Comparison of ENCODE assay signal across 13 cellular contexts in genomic region chr5:86565197-86565789, GRCh38. TPM values are rescaled to one million over a fixed set of nuclear protein-coding genes. Genes with fewer than 3 reads are reported as not detected.
DNase-seq lines count a peak whose midpoint lies in the region; ATAC-seq and TF ChIP-seq lines count a peak whose summit lies in the region.
"Had no signal": no experiment of that assay in that cellular context is flagged by ENCODE, and none has a peak within 500 bp of the region (broad histone marks: within the 10 kb centered on the region; RNA-seq: fewer than 3 reads in every experiment).

No MANE protein-coding gene starts in this region.

- H3K9me3 Mint-ChIP-seq in endodermal cell = peaks cover 7% of the 10 kb centered on the region
- H3K9me3 Mint-ChIP-seq in mesothelial cell of epicardium = peaks cover 4% of the 10 kb centered on the region

- no peak for DNase-seq in endodermal cell
- no peak for DNase-seq in mesothelial cell of epicardium (ENCODE audit: low spot score in 2 of 2, unreplicated experiment in 2 of 2)
- DNase-seq in SIG-M5 treated with dmso at 0.1 percent for 504 hours (lab: John Stamatoyannopoulos, UW; ENCODE audit: unreplicated experiment) = no peak
- DNase-seq in stimulated activated naive CD4-positive, alpha-beta T cell treated with Interleukin-2 at 50 U/mL for 16 hours (lab: John Stamatoyannopoulos, UW) = no peak
- DNase-seq in T1000 (lab: John Stamatoyannopoulos, UW) = no peak
- DNase-seq: GOT3, hypothalamus, RPMI8226, WERI-Rb-1 had no signal

- no peak overlapping the region for H3K4me3 ChIP-seq in endodermal cell (ENCODE audit: low read length)
- H3K4me3 ChIP-seq: thoracic aorta had no signal

- peak overlapping the region; percentile 21 for H3K27ac Mint-ChIP-seq in endodermal cell
- no peak overlapping the region for H3K27ac Mint-ChIP-seq in mesothelial cell of epicardium

- H3K36me3 ChIP-seq in endodermal cell (ENCODE audit: control insufficient read depth, insufficient read depth, low read length) = no peaks in the 10 kb centered on the region
- H3K36me3 ChIP-seq: thoracic aorta, WERI-Rb-1 had no signal

- H3K4me1 ChIP-seq in endodermal cell (ENCODE audit: control insufficient read depth, insufficient read depth, low read length) = peaks cover 7% of the 10 kb centered on the region

- WGBS in endodermal cell (ENCODE audit: insufficient coverage in 1 of 2, insufficient read length in 1 of 2), 2 experiments = 85 to 88% methylated on average over 4 to 8 of the region's 8 CpGs

- TF ChIP-seq CTCF in endodermal cell (conservative IDR thresholded peaks at IDR 0.05) (no peak), mesothelial cell of epicardium (IDR thresholded peaks at IDR 0.05; ENCODE audit: unreplicated experiment) (no peak)

- H3K9me3 ChIP-seq in endodermal cell (ENCODE audit: control insufficient read depth, low read length) = no peaks in the 10 kb centered on the region
- H3K9me3 ChIP-seq: thoracic aorta had no signal

- peaks cover 4% of the 10 kb centered on the region for H3K36me3 Mint-ChIP-seq in endodermal cell (ENCODE audit: low read depth)
- no peaks in the 10 kb centered on the region for H3K36me3 Mint-ChIP-seq in mesothelial cell of epicardium

- no peak overlapping the region for H3K9ac ChIP-seq in endodermal cell (ENCODE audit: extremely low read depth, low read length, poor library complexity, severe bottlenecking)

- H3K27ac ChIP-seq in endodermal cell (ENCODE audit: low read depth, low read length) = no peak overlapping the region
- H3K27ac ChIP-seq: thoracic aorta, WERI-Rb-1 had no signal

- H3K4me3 Mint-ChIP-seq in endodermal cell = no peak overlapping the region
- no peak overlapping the region for H3K4me3 Mint-ChIP-seq in mesothelial cell of epicardium

- H3K27me3 Mint-ChIP-seq in endodermal cell (ENCODE audit: insufficient read depth) (no peaks in the 10 kb centered on the region), mesothelial cell of epicardium (ENCODE audit: low read depth) (peaks cover 3% of the 10 kb centered on the region)

- H3K4me1 Mint-ChIP-seq in endodermal cell (peaks cover 14% of the 10 kb centered on the region), mesothelial cell of epicardium (no peaks in the 10 kb centered on the region)

- no peaks in the 10 kb centered on the region for H3K27me3 ChIP-seq in endodermal cell (ENCODE audit: control insufficient read depth, insufficient read depth, low read length, poor library complexity, severe bottlenecking)

- peak; percentile 70 for ATAC-seq in GM18867 (IDR thresholded peaks at IDR 0.05; ENCODE audit: unreplicated experiment)
- peak; percentile 74 for ATAC-seq in GM21786 (IDR thresholded peaks at IDR 0.05; ENCODE audit: unreplicated experiment)
- peak; percentile 75 for ATAC-seq in HG03196 (IDR thresholded peaks at IDR 0.05; ENCODE audit: unreplicated experiment)

RNA-seq across cellular contexts. Expression of gene COX7C, which starts 52.4 kb away (rescaled TPM):
- total RNA-seq in endodermal cell = 100 to 1,000 TPM; 912 to 930 TPM
- polyA plus RNA-seq in endodermal cell (2013, experiment 1 of 2) = 650 TPM
- polyA plus RNA-seq in endodermal cell (2013, experiment 2 of 2) = 596 TPM
- 480 to 503 TPM (median 490 TPM) in 3 replicates for total RNA-seq in mesothelial cell of epicardium
